Comparison of ENCODE assay signal across 6 cellular contexts in the genomic region with DNA sequence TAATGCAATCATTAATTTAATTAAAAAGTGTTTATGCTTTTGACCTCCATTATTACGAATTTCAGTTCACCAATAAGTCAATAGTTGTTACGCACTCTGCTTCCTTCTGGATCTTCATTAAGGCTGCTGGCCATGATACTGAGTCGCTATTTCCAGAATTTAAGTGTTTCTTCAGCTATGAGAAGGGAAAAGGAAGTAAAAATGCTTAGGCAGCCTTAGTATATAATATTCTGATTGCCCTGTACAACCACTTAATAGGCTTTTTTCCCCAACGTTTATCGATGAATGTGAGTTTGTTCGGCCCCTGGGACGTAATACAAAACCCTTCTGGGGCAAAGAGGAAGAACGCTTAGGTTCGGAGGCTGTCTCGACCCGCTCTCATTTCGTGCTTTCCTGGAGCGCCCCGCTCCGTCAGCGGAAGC. TPM values are rescaled to one million over a fixed set of nuclear protein-coding genes. Genes with fewer than 3 reads are reported as not detected.
DNase-seq lines count a peak whose midpoint lies in the region; ATAC-seq and TF ChIP-seq lines count a peak whose summit lies in the region.

No MANE protein-coding gene starts in this region.

- peak overlapping the region; percentile 94 to 95 for H3K27ac Mint-ChIP-seq in effector memory CD8-positive, alpha-beta T cell

- peak overlapping the region; percentile 83 for H3K4me3 ChIP-seq in LNCaP clone FGC (ENCODE audit: low read depth, low read length)
- peak overlapping the region; percentile 86 to 91 (median 89) for H3K4me3 ChIP-seq in skeletal muscle tissue (ENCODE audit: low read length in 3 of 3)

- peaks cover 20 to 21% (median 20%) of the 10 kb centered on the region in 3 donors for H3K4me1 ChIP-seq in skeletal muscle tissue (ENCODE audit: control insufficient read depth in 3 of 3, insufficient read depth in 3 of 3, low read length in 3 of 3)

- H3K36me3 Mint-ChIP-seq in effector memory CD8-positive, alpha-beta T cell (ENCODE audit: insufficient read depth): peaks cover 34% of the 10 kb centered on the region

- no peaks in the 10 kb centered on the region for H3K27me3 Mint-ChIP-seq in effector memory CD8-positive, alpha-beta T cell

- H3K4me1 Mint-ChIP-seq in effector memory CD8-positive, alpha-beta T cell (ENCODE audit: low read depth in 2 of 2): peaks cover 37 to 46% of the 10 kb centered on the region in 2 donors

- H3K9me3 ChIP-seq in skeletal muscle tissue (ENCODE audit: control insufficient read depth in 3 of 3, low read length in 3 of 3): no peaks in the 10 kb centered on the region

- peaks cover 0 to 9% (median 6%) of the 10 kb centered on the region in 3 donors for H3K36me3 ChIP-seq in skeletal muscle tissue (ENCODE audit: control insufficient read depth in 3 of 3, insufficient read depth in 3 of 3, low read length in 3 of 3)

- ATAC-seq in effector memory CD8-positive, alpha-beta T cell (replicated peaks): no peak

- H3K27me3 ChIP-seq in skeletal muscle tissue (ENCODE audit: control insufficient read depth in 3 of 3, insufficient read depth in 3 of 3, low read length in 3 of 3): no peaks in the 10 kb centered on the region

- peak overlapping the region; percentile 93 to 94 for H3K4me3 Mint-ChIP-seq in effector memory CD8-positive, alpha-beta T cell

- DNase-seq in COR-L47 (lab: John Stamatoyannopoulos, UW) (peak; percentile 67), LNCaP clone FGC (ENCODE audit: low read depth) (no peak), SIG-M5 (lab: John Stamatoyannopoulos, UW) (no peak), NK-92 (lab: John Stamatoyannopoulos, UW; ENCODE audit: unreplicated experiment) (no peak)
- no peak for DNase-seq in effector memory CD8-positive, alpha-beta T cell

- H3K9ac ChIP-seq in skeletal muscle tissue (ENCODE audit: low read depth in 1 of 3, low read length in 3 of 3): peak overlapping the region; percentile 94 to 99 (median 97)

- H3K27ac ChIP-seq in skeletal muscle tissue (ENCODE audit: low read depth, low read length): peak overlapping the region; percentile 97

- no peaks in the 10 kb centered on the region for H3K9me3 Mint-ChIP-seq in effector memory CD8-positive, alpha-beta T cell

- TF ChIP-seq CTCF in LNCaP clone FGC (IDR thresholded peaks at IDR 0.05; ENCODE audit: control insufficient read depth, extremely low read depth, insufficient read depth): no peak; the same call in 1 of the 2 replicates

RNA-seq across cellular contexts. Expression of a gene that starts 0.6 kb away (rescaled TPM):
- total RNA-seq in skeletal muscle tissue: 10.4 TPM

RNA-seq across cellular contexts. Expression of a gene that starts 1.3 kb away (rescaled TPM):
- total RNA-seq in skeletal muscle tissue: 17.2 TPM

RNA-seq across cellular contexts. Expression of a gene that starts 18.5 kb away (rescaled TPM):
- total RNA-seq in skeletal muscle tissue: 664 TPM

RNA-seq across cellular contexts. Expression of a gene that starts 29.2 kb away (rescaled TPM):
- 1.0 TPM for total RNA-seq in skeletal muscle tissue

RNA-seq across cellular contexts. Expression of a gene that starts 32.5 kb away (rescaled TPM):
- total RNA-seq in skeletal muscle tissue: 2.1 TPM
